17 cellular contexts compared by ENCODE assay signal in genomic region chr3:6282920-6283319, GRCh38.
"Had no signal": no experiment of that assay in that cellular context is flagged by ENCODE, and none has a peak within 500 bp of the region (broad histone marks: within the 10 kb centered on the region; RNA-seq: fewer than 3 reads in every experiment).

No MANE protein-coding gene starts in this region.

- H3K4me3 Mint-ChIP-seq: activated CD4-positive, alpha-beta memory T cell treated with anti-CD3 and anti-CD28 coated beads for 36 hours; activated naive CD8-positive, alpha-beta T cell treated with anti-CD3 and anti-CD28 coated beads, Interleukin-2, amount 10 ng/mL, durations not matched to agents 7 days and 5 days; endodermal cell; mesothelial cell of epicardium; T-helper 1 cell treated with Interleukin-12 subunit alpha and Interleukin-12 subunit beta and Interleukin-4 antibody, amounts not matched to agents 30 μg/mL and 1 μg/mL, for 36 hours had no signal

- H3K27ac Mint-ChIP-seq: activated CD4-positive, alpha-beta memory T cell treated with anti-CD3 and anti-CD28 coated beads for 36 hours; activated naive CD8-positive, alpha-beta T cell treated with anti-CD3 and anti-CD28 coated beads, Interleukin-2, amount 10 ng/mL, durations not matched to agents 7 days and 5 days; endodermal cell; mesothelial cell of epicardium; T-helper 1 cell treated with Interleukin-12 subunit alpha and Interleukin-12 subunit beta and Interleukin-4 antibody, amounts not matched to agents 30 μg/mL and 1 μg/mL, for 36 hours had no signal

- H3K27me3 Mint-ChIP-seq: activated CD4-positive, alpha-beta memory T cell treated with anti-CD3 and anti-CD28 coated beads for 36 hours; activated naive CD8-positive, alpha-beta T cell treated with anti-CD3 and anti-CD28 coated beads, Interleukin-2, amount 10 ng/mL, durations not matched to agents 7 days and 5 days had no signal

- H3K9me3 ChIP-seq: breast epithelium, pancreas, transverse colon had no signal

- H3K4me1 Mint-ChIP-seq: activated naive CD8-positive, alpha-beta T cell treated with anti-CD3 and anti-CD28 coated beads, Interleukin-2, amount 10 ng/mL, durations not matched to agents 7 days and 5 days; mesothelial cell of epicardium had no signal

- H3K36me3 Mint-ChIP-seq: activated CD4-positive, alpha-beta memory T cell treated with anti-CD3 and anti-CD28 coated beads for 36 hours; activated naive CD8-positive, alpha-beta T cell treated with anti-CD3 and anti-CD28 coated beads, Interleukin-2, amount 10 ng/mL, durations not matched to agents 7 days and 5 days; mesothelial cell of epicardium had no signal

- H3K36me3 ChIP-seq: breast epithelium, pancreas, transverse colon had no signal

- ATAC-seq: activated CD4-positive, CD25-positive, alpha-beta regulatory T cell treated with anti-CD3 and anti-CD28 coated beads, Interleukin-2, amount 50 U/mL, for 24 hours had no signal

- H3K9me3 Mint-ChIP-seq: activated CD4-positive, alpha-beta memory T cell treated with anti-CD3 and anti-CD28 coated beads for 36 hours had no signal

- DNase-seq: activated CD4-positive, alpha-beta memory T cell treated with anti-CD3 and anti-CD28 coated beads for 36 hours; activated gamma-delta T cell treated with Interleukin-2 at 50 U/mL for 16 hours; activated naive CD8-positive, alpha-beta T cell treated with anti-CD3 and anti-CD28 coated beads, Interleukin-2, amount 10 ng/mL, durations not matched to agents 7 days and 5 days; activated T-cell treated with anti-CD3 and anti-CD28 coated beads, Interleukin-2, amount 50 U/mL, for 48 hours; anterior cingulate cortex; endodermal cell; hypothalamus; kidney glomerular epithelial cell; pancreas; stimulated activated CD4-positive, alpha-beta T cell treated with anti-CD3 and anti-CD28 coated beads, Interleukin-1b, Interleukin-23, amount 100 ng/mL, for 48 hours; stimulated activated naive CD4-positive, alpha-beta T cell; substantia nigra; transverse colon had no signal

- H3K27ac ChIP-seq: breast epithelium, pancreas, transverse colon had no signal

- H3K4me1 ChIP-seq: breast epithelium, transverse colon had no signal

- H3K4me3 ChIP-seq: breast epithelium, pancreas, transverse colon had no signal
